Comparison of ENCODE assay signal across 9 cellular contexts in genomic region chr22:43923631-43924548, GRCh38. TPM values are rescaled to one million over a fixed set of nuclear protein-coding genes. Genes with fewer than 3 reads are reported as not detected.
DNase-seq lines count a peak whose midpoint lies in the region; ATAC-seq, FAIRE-seq and TF ChIP-seq lines count a peak whose summit lies in the region.
"Had no signal": no experiment of that assay in that cellular context is flagged by ENCODE, and none has a peak within 500 bp of the region (broad histone marks: within the 10 kb centered on the region; RNA-seq: fewer than 3 reads in every experiment).

Gene PNPLA3, plus strand, starts transcription at chr22:43923805. Its CDS starts 107 bp downstream, at chr22:43923912.

- intact Hi-C loops in activated CD4-positive, alpha-beta T cell treated with anti-CD3 and anti-CD28 coated beads for 36 hours (cut with DNase I, micrococcal nuclease) = loop anchor here in 1 of 2 experiments (1.0 kb wide), 2 partner anchors 31 to 112 kb away; partner anchors contain the start of genes EFCAB6 and SAMM50
- intact Hi-C loops in kidney (cut with DNase I) = no loop called here

- H3K9me3 ChIP-seq in kidney (ENCODE audit: control insufficient read depth in 1 of 2, low read length in 2 of 2) = no peaks in the 10 kb centered on the region

- H3K27ac ChIP-seq in kidney (ENCODE audit: low read depth in 2 of 2, low read length in 2 of 2) = peak within 1 kb of the TSS in 1 of 2 donors; percentile 32

- H3K27me3 Mint-ChIP-seq in activated CD4-positive, alpha-beta T cell treated with anti-CD3 and anti-CD28 coated beads for 36 hours = peaks cover 14% of the 10 kb centered on the region

- H3K36me3 ChIP-seq in kidney (ENCODE audit: control insufficient read depth in 1 of 2, insufficient read depth in 2 of 2, low read length in 2 of 2) = no peaks in the 10 kb centered on the region

- peaks cover 4% of the 10 kb centered on the region for H3K4me1 Mint-ChIP-seq in activated CD4-positive, alpha-beta T cell treated with anti-CD3 and anti-CD28 coated beads for 36 hours

- FAIRE-seq in kidney (lab: Jason Lieb, UNC) = no peak
- FAIRE-seq: A204.1 had no signal

- peak within 1 kb of the TSS; percentile 44 to 57 for H3K4me3 ChIP-seq in kidney (ENCODE audit: low read length in 2 of 2)

- CTCF ChIA-PET in activated CD4-positive, alpha-beta T cell treated with anti-CD3 and anti-CD28 coated beads for 36 hours (lab: Charles Lee) = interaction anchor here (0.7 kb wide), 1 partner anchor 39 kb away, joined by 3 read pairs; no protein-coding TSS in a partner anchor

- DNase-seq in NCI-H1436 (lab: John Stamatoyannopoulos, UW) = peak; percentile 87
- no peak for DNase-seq in NCI-H1436 treated with DMSO at 0.1 percent for 48 hours (lab: John Stamatoyannopoulos, UW)
- DNase-seq in NCI-H345 (lab: John Stamatoyannopoulos, UW) = peak; percentile 91
- peak; percentile 90 for DNase-seq in activated CD4-positive, alpha-beta T cell treated with anti-CD3 and anti-CD28 coated beads for 36 hours
- DNase-seq in cerebellum (ENCODE audit: low spot score) = peak; percentile 69
- peak; percentile 95 for DNase-seq in kidney
- peak; percentile 55 to 75 for DNase-seq in stimulated activated CD4-positive, alpha-beta T cell treated with anti-CD3 and anti-CD28 coated beads, Interleukin-12 subunit alpha, Interleukin-12 subunit beta, amount 100 ng/mL, for 24 hours (ENCODE audit: low read depth in 2 of 2)

- TF ChIP-seq CTCF in kidney (IDR thresholded peaks at IDR 0.05; ENCODE audit: borderline replicate concordance, extremely low read depth, insufficient read depth) = no peak

- peaks cover 6 to 7% of the 10 kb centered on the region in 2 donors for H3K4me1 ChIP-seq in kidney (ENCODE audit: control insufficient read depth in 1 of 2, insufficient read depth in 1 of 2, low read depth in 1 of 2, low read length in 2 of 2)

- no peaks in the 10 kb centered on the region for H3K36me3 Mint-ChIP-seq in activated CD4-positive, alpha-beta T cell treated with anti-CD3 and anti-CD28 coated beads for 36 hours (ENCODE audit: low read depth)

- H3K27ac Mint-ChIP-seq in activated CD4-positive, alpha-beta T cell treated with anti-CD3 and anti-CD28 coated beads for 36 hours = peak within 1 kb of the TSS; percentile 51

- H3K9ac ChIP-seq in kidney (ENCODE audit: low read length in 2 of 2) = peak within 1 kb of the TSS in 1 of 2 donors; percentile 40

- peak within 1 kb of the TSS; percentile 59 for H3K4me3 Mint-ChIP-seq in activated CD4-positive, alpha-beta T cell treated with anti-CD3 and anti-CD28 coated beads for 36 hours

- POLR2A ChIA-PET in activated CD4-positive, alpha-beta T cell treated with anti-CD3 and anti-CD28 coated beads for 36 hours (lab: Charles Lee) = interaction anchor here (0.6 kb wide), 1 partner anchor 10 kb away, joined by 3 read pairs; no protein-coding TSS in a partner anchor

- no peaks in the 10 kb centered on the region for H3K9me3 Mint-ChIP-seq in activated CD4-positive, alpha-beta T cell treated with anti-CD3 and anti-CD28 coated beads for 36 hours (ENCODE audit: low read depth)

- peak; percentile 94 for ATAC-seq in activated CD4-positive, alpha-beta T cell treated with anti-CD3 and anti-CD28 coated beads for 36 hours
- no peak for ATAC-seq in HG03280 (IDR thresholded peaks at IDR 0.05; ENCODE audit: unreplicated experiment)

RNA-seq across cellular contexts. Expression of gene PNPLA3, which starts in this region (rescaled TPM):
- total RNA-seq in activated CD4-positive, alpha-beta T cell treated with anti-CD3 and anti-CD28 coated beads for 36 hours = under 1 TPM; 0.54 to 0.55 TPM
- total RNA-seq in cerebellum (7.7 TPM), kidney (0.54 TPM)
- 1.2 TPM for polyA plus RNA-seq in kidney (ENCODE audit: insufficient read depth, low read depth, low replicate concordance)

Comparison
In these comparisons a context has a peak if more than half of its experiments do, and no peak if none do; other contexts are left out.
1. Peak in DNase-seq and ATAC-seq in activated CD4-positive, alpha-beta T cell treated with anti-CD3 and anti-CD28 coated beads for 36 hours; RNA of the gene not detected or under 1 TPM.